ENCODE assay signal across 11 cellular contexts in the genomic region with DNA sequence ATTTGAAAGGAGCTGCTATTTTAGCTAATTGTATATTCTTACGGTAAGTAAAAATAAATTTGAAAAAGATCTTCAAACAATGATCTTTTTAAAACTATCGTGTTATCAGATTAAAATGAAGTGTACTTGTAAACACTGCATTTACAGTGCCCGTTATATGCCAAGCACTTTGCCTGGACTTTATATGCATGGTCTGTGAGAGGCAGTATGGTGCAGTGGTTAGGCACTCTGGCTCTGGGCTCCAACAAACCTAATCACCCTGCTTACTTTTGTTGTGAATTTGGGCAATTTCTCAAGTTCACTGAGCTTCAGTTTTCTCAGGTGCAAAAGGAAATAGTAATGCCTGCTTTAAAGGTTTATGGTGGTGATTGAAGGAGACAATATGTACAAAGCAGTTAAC. TPM values are rescaled to one million over a fixed set of nuclear protein-coding genes. Genes with fewer than 3 reads are reported as not detected.
DNase-seq lines count a peak whose midpoint lies in the region; ATAC-seq and TF ChIP-seq lines count a peak whose summit lies in the region.
"Had no signal": no experiment of that assay in that cellular context is flagged by ENCODE, and none has a peak within 500 bp of the region (broad histone marks: within the 10 kb centered on the region; RNA-seq: fewer than 3 reads in every experiment).

No MANE protein-coding gene starts in this region.

- H3K4me3 ChIP-seq in endodermal cell (ENCODE audit: low read length) (peak overlapping the region; percentile 88), tibial artery (peak overlapping the region; percentile 74 to 88)

- POLR2A ChIA-PET in RWPE1 (lab: Yijun Ruan, JAX; ENCODE audit: low non-redundant PET) = no interaction called here

- TF ChIP-seq CTCF in RWPE1 (conservative IDR thresholded peaks at IDR 0.05; ENCODE audit: low read depth) = no peak
- TF ChIP-seq CTCF in endodermal cell (conservative IDR thresholded peaks at IDR 0.05) = no peak
- TF ChIP-seq CTCF in nephron (IDR thresholded peaks at IDR 0.05; ENCODE audit: unreplicated experiment in 3 of 3) = no peak
- TF ChIP-seq CTCF in tibial artery (IDR thresholded peaks at IDR 0.05) = no peak
- TF ChIP-seq CTCF in CD14-positive monocyte (IDR thresholded peaks at IDR 0.05) = no peak

- H3K4me3 Mint-ChIP-seq in endodermal cell = no peak overlapping the region
- peak overlapping the region in 2 of 3 experiments; percentile 95 to 97 for H3K4me3 Mint-ChIP-seq in nephron
- peak overlapping the region in 1 of 2 donors; percentile 98 for H3K4me3 Mint-ChIP-seq in CD14-positive monocyte
- H3K4me3 Mint-ChIP-seq: memory B cell had no signal

- no peaks in the 10 kb centered on the region for H3K9me3 Mint-ChIP-seq in endodermal cell
- no peaks in the 10 kb centered on the region for H3K9me3 Mint-ChIP-seq in nephron
- H3K9me3 Mint-ChIP-seq in CD14-positive monocyte = peaks cover 0 to 15% (median 3%) of the 10 kb centered on the region in 7 donors
- H3K9me3 Mint-ChIP-seq: memory B cell had no signal

- intact Hi-C loops in tibial artery (cut with DNase I; ENCODE audit: low total_unique reads) (loop anchor here (5.0 kb wide), 1 partner anchor 734 kb away; a partner anchor contains a TSS), CD14-positive monocyte (cut with micrococcal nuclease) (loop anchor here (5.0 kb wide), 2 partner anchors 239 to 734 kb away; a partner anchor contains a TSS)

- no peak for ATAC-seq in GM19455 (IDR thresholded peaks at IDR 0.05; ENCODE audit: unreplicated experiment)

- DNase-seq in RWPE1 (ENCODE audit: low spot score) (no peak), endodermal cell (peak; percentile 36), tibial artery (no peak), DMS53 (lab: John Stamatoyannopoulos, UW) (no peak), CD14-positive monocyte (ENCODE audit: low spot score) (no peak)
- DNase-seq: DMS153; NCI-H1436; stimulated activated naive CD4-positive, alpha-beta T cell treated with Interleukin-2 at 50 U/mL for 16 hours had no signal

- 67 to 87% methylated on average over 1 to 3 of the region's 3 CpGs for WGBS in endodermal cell (ENCODE audit: insufficient coverage in 1 of 2, insufficient read length in 1 of 2), 2 experiments

- H3K27ac ChIP-seq in RWPE1 = peak overlapping the region; percentile 93
- H3K27ac ChIP-seq in endodermal cell (ENCODE audit: low read depth, low read length) = no peak overlapping the region
- H3K27ac ChIP-seq in tibial artery = peak overlapping the region; percentile 98 to 99

- H3K9ac ChIP-seq in endodermal cell (ENCODE audit: extremely low read depth, low read length, poor library complexity, severe bottlenecking) = no peak overlapping the region

- H3K27ac Mint-ChIP-seq in endodermal cell = no peak overlapping the region
- H3K27ac Mint-ChIP-seq in nephron = peak overlapping the region in 1 of 3 experiments; percentile 98
- no peak overlapping the region for H3K27ac Mint-ChIP-seq in CD14-positive monocyte
- H3K27ac Mint-ChIP-seq: memory B cell had no signal

- H3K36me3 Mint-ChIP-seq in endodermal cell (ENCODE audit: low read depth) (no peaks in the 10 kb centered on the region), nephron (ENCODE audit: low read depth) (peaks cover 3% of the 10 kb centered on the region), CD14-positive monocyte (peaks cover 3 to 6% of the 10 kb centered on the region in 2 donors)
- H3K36me3 Mint-ChIP-seq: memory B cell had no signal

- H3K9me3 ChIP-seq in endodermal cell (ENCODE audit: control insufficient read depth, low read length) = no peaks in the 10 kb centered on the region
- H3K9me3 ChIP-seq in tibial artery = no peaks in the 10 kb centered on the region

- H3K36me3 ChIP-seq in endodermal cell (ENCODE audit: control insufficient read depth, insufficient read depth, low read length) = no peaks in the 10 kb centered on the region
- peaks cover 6 to 9% (median 9%) of the 10 kb centered on the region in 3 donors for H3K36me3 ChIP-seq in tibial artery

- CTCF ChIA-PET in RWPE1 (lab: Yijun Ruan, JAX) = interaction anchor here (1.1 kb wide), 1 partner anchor 239 kb away, joined by 9 read pairs; no protein-coding TSS in a partner anchor

- H3K27me3 ChIP-seq in endodermal cell (ENCODE audit: control insufficient read depth, insufficient read depth, low read length, poor library complexity, severe bottlenecking) (peaks cover 94% of the 10 kb centered on the region), tibial artery (no peaks in the 10 kb centered on the region)

- H3K4me1 Mint-ChIP-seq in endodermal cell = peaks cover 24% of the 10 kb centered on the region
- H3K4me1 Mint-ChIP-seq in nephron = peaks cover 60% of the 10 kb centered on the region
- H3K4me1 Mint-ChIP-seq in CD14-positive monocyte = peaks cover 37% of the 10 kb centered on the region
- H3K4me1 Mint-ChIP-seq: memory B cell had no signal

- H3K4me1 ChIP-seq in endodermal cell (ENCODE audit: control insufficient read depth, insufficient read depth, low read length) (no peaks in the 10 kb centered on the region), tibial artery (peaks cover 0 to 24% (median 17%) of the 10 kb centered on the region in 4 donors)

- H3K27me3 Mint-ChIP-seq in endodermal cell (ENCODE audit: insufficient read depth) (peaks cover 99% of the 10 kb centered on the region), nephron (ENCODE audit: low read depth) (peaks cover 72% of the 10 kb centered on the region), CD14-positive monocyte (ENCODE audit: low read depth in 3 of 3) (peaks cover 66 to 87% (median 68%) of the 10 kb centered on the region in 3 donors)

RNA-seq across cellular contexts. Expression of a gene that starts 1.4 kb away (rescaled TPM):
- 1 to 10 TPM; 3.1 to 5.5 TPM for total RNA-seq in endodermal cell
- 16.4 TPM for polyA plus RNA-seq in endodermal cell (2013, experiment 1 of 2)
- polyA plus RNA-seq in endodermal cell (2013, experiment 2 of 2) = 15.9 TPM
- polyA plus RNA-seq in CD14-positive monocyte = 1 to 10 TPM; 1.3 to 3.9 TPM
